Comparison of ENCODE assay signal across 11 cellular contexts in the genomic region with DNA sequence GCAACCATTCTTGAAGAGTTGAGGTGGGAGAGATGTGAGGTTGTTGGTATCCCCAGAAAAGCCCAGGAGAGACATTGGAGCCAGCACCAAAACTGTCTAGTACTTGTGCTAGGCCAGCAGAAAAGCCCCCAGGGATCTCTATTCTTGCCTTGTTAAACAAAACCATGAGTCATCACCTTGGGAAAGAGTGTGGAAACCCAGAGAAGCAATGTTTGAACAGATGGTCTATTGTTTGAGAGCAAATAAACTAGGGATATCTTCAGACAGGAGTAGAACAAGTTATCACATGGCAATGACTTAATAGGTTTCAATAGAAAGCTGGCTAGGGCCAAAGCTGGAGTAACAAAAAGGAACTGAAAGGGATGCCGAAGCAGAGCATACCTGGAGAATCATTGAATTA.
DNase-seq lines count a peak whose midpoint lies in the region; ATAC-seq and TF ChIP-seq lines count a peak whose summit lies in the region.
"Had no signal": no experiment of that assay in that cellular context is flagged by ENCODE, and none has a peak within 500 bp of the region (broad histone marks: within the 10 kb centered on the region; RNA-seq: fewer than 3 reads in every experiment).

No MANE protein-coding gene starts in this region.

- H3K79me2 ChIP-seq in MM.1S (ENCODE audit: low read length), result no peaks in the 10 kb centered on the region

- peak overlapping the region; percentile 59 for H3K27ac ChIP-seq in MM.1S (ENCODE audit: low read length)
- H3K27ac ChIP-seq: BLaER1 treated with 17β-estradiol and CSF1 and Interleukin-3, amounts not matched to agents 10 nM and 100 nM had no signal

- ATAC-seq in GM19324 (IDR thresholded peaks at IDR 0.05; ENCODE audit: low FRiP score, unreplicated experiment) (no peak), GM18873 (IDR thresholded peaks at IDR 0.05; ENCODE audit: low FRiP score, unreplicated experiment) (no peak), HG03460 (IDR thresholded peaks at IDR 0.05; ENCODE audit: unreplicated experiment) (no peak)
- ATAC-seq: naive thymus-derived CD8-positive, alpha-beta T cell had no signal

- H3K27me3 ChIP-seq in MM.1S (replicated peaks; ENCODE audit: insufficient read depth, low read length), result no peaks in the 10 kb centered on the region

- TF ChIP-seq CTCF in MM.1S (IDR thresholded peaks at IDR 0.05; ENCODE audit: low read length) (no peak), fibroblast of the aortic adventitia (IDR thresholded peaks at IDR 0.05; ENCODE audit: insufficient read depth, low read length) (no peak)

- H3K4me3 ChIP-seq in MM.1S (ENCODE audit: low read length) (no peak overlapping the region), fibroblast of the aortic adventitia (ENCODE audit: low read depth, low read length) (no peak overlapping the region)
- H3K4me3 ChIP-seq: BLaER1 treated with 17β-estradiol and CSF1 and Interleukin-3, amounts not matched to agents 10 nM and 100 nM had no signal

- H2AFZ ChIP-seq in MM.1S (ENCODE audit: low read length), result no peak overlapping the region

- no peak overlapping the region for H3K9ac ChIP-seq in MM.1S (ENCODE audit: low read length)
- H3K9ac ChIP-seq: BLaER1 treated with 17β-estradiol and CSF1 and Interleukin-3, amounts not matched to agents 10 nM and 100 nM had no signal

- peaks cover 24% of the 10 kb centered on the region for H3K4me1 ChIP-seq in MM.1S (ENCODE audit: low read length)
- H3K4me1 ChIP-seq: BLaER1 treated with 17β-estradiol and CSF1 and Interleukin-3, amounts not matched to agents 10 nM and 100 nM had no signal

- peak; percentile 71 for DNase-seq in COR-L47 (lab: John Stamatoyannopoulos, UW)
- DNase-seq in MM.1S, result no peak
- peak; percentile 91 for DNase-seq in RPMI7951 (ENCODE audit: low read depth)
- peak; percentile 89 for DNase-seq in fibroblast of the aortic adventitia (ENCODE audit: low read depth)
- DNase-seq in NCI-H774 (lab: John Stamatoyannopoulos, UW), result no peak
- DNase-seq: activated gamma-delta T cell treated with Interleukin-2 at 50 U/mL for 16 hours; naive thymus-derived CD8-positive, alpha-beta T cell had no signal

- H3K9me2 ChIP-seq in MM.1S (replicated peaks; ENCODE audit: insufficient read depth, low read length), result no peaks in the 10 kb centered on the region

- peaks cover 4% of the 10 kb centered on the region; the same call in 1 of the 2 replicates for H3F3A ChIP-seq in MM.1S (ENCODE audit: insufficient read depth, low read length)

- H3K4me2 ChIP-seq in MM.1S (ENCODE audit: low read depth, low read length), result peak overlapping the region; percentile 15; the same call in 1 of the 2 replicates

- no peaks in the 10 kb centered on the region for H4K20me1 ChIP-seq in MM.1S (ENCODE audit: insufficient read depth, low read length)

- no peaks in the 10 kb centered on the region for H3K36me3 ChIP-seq in MM.1S (replicated peaks; ENCODE audit: insufficient read depth, low read length)
- H3K36me3 ChIP-seq: BLaER1 treated with 17β-estradiol and CSF1 and Interleukin-3, amounts not matched to agents 10 nM and 100 nM had no signal

- no peaks in the 10 kb centered on the region for H3K9me3 ChIP-seq in MM.1S (replicated peaks; ENCODE audit: insufficient read depth, low read length)
- H3K9me3 ChIP-seq: BLaER1 treated with 17β-estradiol and CSF1 and Interleukin-3, amounts not matched to agents 10 nM and 100 nM had no signal

Comparison
In these comparisons a context has a peak if more than half of its experiments do, and no peak if none do; other contexts are left out.
1. DNase-seq: peak in COR-L47 (single experiment), RPMI7951 (single experiment) and fibroblast of the aortic adventitia (single experiment); none in MM.1S (single experiment) and NCI-H774 (single experiment).